In the genomic region with DNA sequence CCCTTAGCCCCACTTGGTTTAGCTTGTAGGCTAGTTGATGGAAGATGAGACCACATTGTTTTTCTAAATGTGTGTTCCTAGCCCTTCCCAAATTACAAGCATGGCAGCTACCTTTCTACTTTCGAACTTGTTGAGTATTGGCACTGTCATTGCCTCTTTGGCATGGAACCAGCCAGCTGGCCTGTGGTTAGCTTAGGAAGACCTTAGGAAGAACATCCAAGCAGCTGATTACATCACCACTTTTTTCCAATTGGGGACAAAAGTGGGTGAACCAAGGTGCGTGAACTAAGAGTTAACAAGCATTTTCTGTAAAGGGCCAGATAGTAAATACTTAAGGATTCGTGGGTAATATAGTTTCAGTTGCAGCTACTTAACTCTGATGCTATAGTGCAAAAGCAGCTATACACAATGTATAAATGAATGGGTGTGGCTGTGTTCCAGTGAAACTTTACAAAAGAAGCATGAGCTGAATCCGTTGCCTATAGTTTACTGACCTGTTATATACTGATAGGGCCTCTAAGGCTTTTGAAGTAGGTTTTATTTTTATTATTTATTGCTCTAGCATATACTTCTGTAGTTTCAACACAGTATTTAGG, we compare ENCODE assay signal across 1 cellular context.
A peak's percentile ranks its signal among the peaks of the same experiment; 100 is the strongest.
TF ChIP-seq lines count a peak whose summit lies in the region.

No MANE protein-coding gene starts in this region.

TF ChIP-seq in HepG2, 621 proteins besides CTCF, POLR2A, EP300 and RAD21:
- TF ChIP-seq, protein P1, sequence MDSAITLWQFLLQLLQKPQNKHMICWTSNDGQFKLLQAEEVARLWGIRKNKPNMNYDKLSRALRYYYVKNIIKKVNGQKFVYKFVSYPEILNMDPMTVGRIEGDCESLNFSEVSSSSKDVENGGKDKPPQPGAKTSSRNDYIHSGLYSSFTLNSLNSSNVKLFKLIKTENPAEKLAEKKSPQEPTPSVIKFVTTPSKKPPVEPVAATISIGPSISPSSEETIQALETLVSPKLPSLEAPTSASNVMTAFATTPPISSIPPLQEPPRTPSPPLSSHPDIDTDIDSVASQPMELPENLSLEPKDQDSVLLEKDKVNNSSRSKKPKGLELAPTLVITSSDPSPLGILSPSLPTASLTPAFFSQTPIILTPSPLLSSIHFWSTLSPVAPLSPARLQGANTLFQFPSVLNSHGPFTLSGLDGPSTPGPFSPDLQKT (CRISPR knock-in tag; IDR thresholded peaks at IDR 0.05; ENCODE audit: borderline replicate concordance), result no peak
- 0 out of 2 replicates have a peak, but pooled peaks have one; percentile 24 for TF ChIP-seq ATF7 (IDR thresholded peaks at IDR 0.05)
- no peak for TF ChIP-seq ATF7 (CRISPR knock-in tag; IDR thresholded peaks at IDR 0.05)
TF ChIP-seq in HepG2: peak in this region for 1.
